Comparison of ENCODE assay signal across 22 cellular contexts in the genomic region with DNA sequence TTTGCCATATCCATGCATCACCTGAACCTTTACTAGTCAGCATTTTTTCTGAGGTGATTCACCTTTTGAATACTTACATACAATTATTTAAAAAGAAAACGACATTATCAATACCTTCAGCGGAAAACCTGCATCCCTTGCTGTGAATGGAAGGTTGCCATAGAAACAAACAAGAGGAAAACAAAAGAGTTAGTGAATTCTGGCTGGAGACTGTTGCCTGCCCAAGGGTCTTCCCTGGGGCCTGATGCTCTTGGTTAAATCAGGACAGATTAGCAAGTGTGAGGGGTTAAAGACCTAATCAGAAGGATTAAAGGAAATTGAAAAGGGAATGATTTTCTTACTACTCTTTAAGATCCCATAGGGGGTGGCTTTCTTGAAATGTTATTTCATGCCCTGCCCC.
A peak's percentile ranks its signal among the peaks of the same experiment; 100 is the strongest.
DNase-seq lines count a peak whose midpoint lies in the region; ATAC-seq, FAIRE-seq and TF ChIP-seq lines count a peak whose summit lies in the region.
"Had no signal": no experiment of that assay in that cellular context is flagged by ENCODE, and none has a peak within 500 bp of the region (broad histone marks: within the 10 kb centered on the region; RNA-seq: fewer than 3 reads in every experiment).

No MANE protein-coding gene starts in this region.

- TF ChIP-seq POLR2A in A549 (IDR thresholded peaks at IDR 0.05; ENCODE audit: low read length) (no peak), K562 (conservative IDR thresholded peaks at IDR 0.05) (no peak)

- no peak overlapping the region for H3K9ac ChIP-seq in K562 (ENCODE audit: insufficient read depth in 1 of 2, low read depth in 2 of 2, low read length in 2 of 2)

- peaks cover 17% of the 10 kb centered on the region for H3K27me3 Mint-ChIP-seq in GM23338 (ENCODE audit: insufficient read depth, low read depth, poor library complexity)

- H3K27ac ChIP-seq in A549 (no peak overlapping the region), GM23338 (ENCODE audit: low read depth) (no peak overlapping the region), K562 (ENCODE audit: extremely low read depth, low read depth, low read length) (no peak overlapping the region)
- H3K27ac ChIP-seq: SJCRH30 had no signal

- DNase-seq in A549 (ENCODE audit: low read depth in 1 of 2, low spot score in 1 of 2): no peak
- peak; percentile 82 for DNase-seq in GM23338 (ENCODE audit: low spot score)
- no peak for DNase-seq in K562 (ENCODE audit: extremely low read depth in 1 of 4, low spot score in 3 of 4)
- peak; percentile 56 for DNase-seq in iPS-NIHi11 (ENCODE audit: low spot score)
- DNase-seq in stimulated activated CD8-positive, alpha-beta memory T cell treated with anti-CD3 and anti-CD28 coated beads, Interleukin-4, amount 100 ng/mL, for 48 hours: no peak
- DNase-seq in NCI-H1694 (lab: John Stamatoyannopoulos, UW): no peak
- DNase-seq: CD4-positive, CD25-positive, alpha-beta regulatory T cell; COR-L47; DMS79; HCEC 1CT; Kasumi-1; NCI-H1417; NCI-H1930; NCI-H2171; NCI-H446 treated with DMSO at 0.1 percent for 48 hours; NCI-H69; OCI-M1; SJCRH30 had no signal

- no peaks in the 10 kb centered on the region for H3K9me1 ChIP-seq in K562 (ENCODE audit: control insufficient read depth, insufficient read depth, low read length)

- H3K27ac Mint-ChIP-seq in GM23338: no peak overlapping the region
- H3K27ac Mint-ChIP-seq: CD4-positive, CD25-positive, alpha-beta regulatory T cell had no signal

- H3K36me3 Mint-ChIP-seq in GM23338 (ENCODE audit: low read depth): no peaks in the 10 kb centered on the region
- H3K36me3 Mint-ChIP-seq: CD4-positive, CD25-positive, alpha-beta regulatory T cell had no signal

- H3K4me1 ChIP-seq in A549 (no peaks in the 10 kb centered on the region), GM23338 (ENCODE audit: insufficient read depth) (no peaks in the 10 kb centered on the region), K562 (replicated peaks in 1 of 2; ENCODE audit: control insufficient read depth in 2 of 2, insufficient read depth in 2 of 2, low read length in 2 of 2) (no peaks in the 10 kb centered on the region)
- H3K4me1 ChIP-seq: SJCRH30 had no signal

- no peaks in the 10 kb centered on the region for H3K9me3 Mint-ChIP-seq in GM23338
- H3K9me3 Mint-ChIP-seq: CD4-positive, CD25-positive, alpha-beta regulatory T cell had no signal

- in situ Hi-C loops in K562 (cut with MboI): no loop called here

- H3K4me3 ChIP-seq in A549: no peak overlapping the region
- no peak overlapping the region for H3K4me3 ChIP-seq in GM23338
- no peak overlapping the region for H3K4me3 ChIP-seq in K562
- H3K4me3 ChIP-seq: SJCRH30 had no signal

- ATAC-seq in A549 (no peak), GM23338 (peak; percentile 95), K562 (no peak), HG03025 (IDR thresholded peaks at IDR 0.05; ENCODE audit: low FRiP score, unreplicated experiment) (no peak), HG03097 (IDR thresholded peaks at IDR 0.05; ENCODE audit: low FRiP score, unreplicated experiment) (no peak)

- no peaks in the 10 kb centered on the region for H3K36me3 ChIP-seq in GM23338 (ENCODE audit: insufficient read depth)
- H3K36me3 ChIP-seq in K562 (ENCODE audit: control insufficient read depth, insufficient read depth, low read length): no peaks in the 10 kb centered on the region
- H3K36me3 ChIP-seq: SJCRH30 had no signal

- no peak for FAIRE-seq in A549 (lab: Jason Lieb, UNC)
- FAIRE-seq in K562 (lab: Jason Lieb, UNC): no peak
- FAIRE-seq: HTR-8/SVneo, RCC 7860 had no signal

- H3K27me3 ChIP-seq in GM23338 (ENCODE audit: insufficient read depth) (peaks cover 14% of the 10 kb centered on the region; the same call in 1 of the 2 replicates), K562 (ENCODE audit: control insufficient read depth in 2 of 2, insufficient read depth in 2 of 2, low read length in 2 of 2) (peaks cover 0 to 10% of the 10 kb centered on the region in 2 experiments; a peak in 2 of 5 replicates)
- H3K27me3 ChIP-seq: SJCRH30 had no signal

- H3K4me2 ChIP-seq in A549 (no peak overlapping the region), GM23338 (no peak overlapping the region), K562 (ENCODE audit: insufficient read depth, low read length) (no peak overlapping the region)

- H2AFZ ChIP-seq in GM23338 (no peak overlapping the region), K562 (ENCODE audit: low read depth, low read length) (no peak overlapping the region)

- POLR2A ChIA-PET in A549 (lab: Yijun Ruan, JAX) (no interaction called here), K562 (lab: Yijun Ruan, JAX) (no interaction called here)

- no peak overlapping the region for H3K4me3 Mint-ChIP-seq in GM23338
- H3K4me3 Mint-ChIP-seq: CD4-positive, CD25-positive, alpha-beta regulatory T cell had no signal

- H3K4me1 Mint-ChIP-seq in GM23338: peaks cover 17% of the 10 kb centered on the region
- H3K4me1 Mint-ChIP-seq: CD4-positive, CD25-positive, alpha-beta regulatory T cell had no signal

- no peaks in the 10 kb centered on the region for H3K9me2 ChIP-seq in GM23338 (ENCODE audit: insufficient read depth)

- TF ChIP-seq RAD21 in A549 (conservative IDR thresholded peaks at IDR 0.05 in 1 of 2, IDR thresholded peaks at IDR 0.05 in 1 of 2): no peak
- TF ChIP-seq RAD21 in K562 (CRISPR knock-in tag; conservative IDR thresholded peaks at IDR 0.05 in 1 of 2, IDR thresholded peaks at IDR 0.05 in 1 of 2): no peak

- CTCF ChIA-PET in A549 (lab: Yijun Ruan, JAX) (no interaction called here), K562 (lab: Yijun Ruan, JAX; ENCODE audit: low intra/inter-chr PET ratio) (no interaction called here)

- no peaks in the 10 kb centered on the region for H3F3A ChIP-seq in GM23338 (replicated peaks; ENCODE audit: low read depth)

- H4K20me1 ChIP-seq in GM23338 (replicated peaks; ENCODE audit: insufficient read depth): no peaks in the 10 kb centered on the region
- H4K20me1 ChIP-seq in K562 (replicated peaks; ENCODE audit: control insufficient read depth, insufficient read depth, low read length): no peaks in the 10 kb centered on the region

- WGBS in A549 (ENCODE audit: missing lambda C conversion rate): 21% methylated on average over 2 of the region's 2 CpGs
- WGBS in K562 (ENCODE audit: insufficient coverage, low coverage, missing lambda C conversion rate): 0% methylated on average over 2 of the region's 2 CpGs

- TF ChIP-seq EP300 in A549 (IDR thresholded peaks at IDR 0.05) (no peak), K562 (IDR thresholded peaks at IDR 0.05; ENCODE audit: low read length) (no peak)

- H3K9me3 ChIP-seq in A549 (no peaks in the 10 kb centered on the region), K562 (replicated peaks; ENCODE audit: control insufficient read depth, insufficient read depth, low read depth, low read length) (no peaks in the 10 kb centered on the region; the same call in 1 of the 2 replicates)
- H3K9me3 ChIP-seq: SJCRH30 had no signal

- no TSS peak for BruUV-seq in K562 (replicated peaks; lab: Mats Ljungman, UMichigan)

- intact Hi-C loops in K562 (cut with micrococcal nuclease): no loop called here

- TF ChIP-seq CTCF in A549 (IDR thresholded peaks at IDR 0.05): no peak
- TF ChIP-seq CTCF in GM23338 (conservative IDR thresholded peaks at IDR 0.05; ENCODE audit: low read depth in 2 of 2): no peak
- no peak for TF ChIP-seq CTCF in K562 (IDR thresholded peaks at IDR 0.05 in 2 of 3, conservative IDR thresholded peaks at IDR 0.05 in 1 of 3; ENCODE audit: insufficient read depth in 2 of 3, low read depth in 1 of 3, low read length in 3 of 3)

- H3K79me2 ChIP-seq in GM23338 (replicated peaks; ENCODE audit: insufficient read depth) (no peaks in the 10 kb centered on the region), K562 (ENCODE audit: control insufficient read depth, insufficient read depth, low read length) (no peaks in the 10 kb centered on the region)

TF ChIP-seq in A549, 52 proteins besides CTCF, POLR2A, EP300 and RAD21:
- TF ChIP-seq MAFK (IDR thresholded peaks at IDR 0.05; ENCODE audit: partially characterized antibody) (peak; percentile 36), CHD4 (IDR thresholded peaks at IDR 0.05; ENCODE audit: borderline replicate concordance) (no peak)

TF ChIP-seq in K562, 482 proteins besides CTCF, POLR2A, EP300 and RAD21:
- TF ChIP-seq SMARCE1 (IDR thresholded peaks at IDR 0.05) (no peak), RFX1 (IDR thresholded peaks at IDR 0.05) (peak; percentile 52), ZNF316 (IDR thresholded peaks at IDR 0.05) (peak; percentile 37), YY1 (IDR thresholded peaks at IDR 0.05; ENCODE audit: borderline replicate concordance in 1 of 3, control insufficient read depth in 1 of 3, extremely low read depth in 1 of 3, insufficient read depth in 3 of 3, insufficient read length in 1 of 3, insufficient replicate concordance in 2 of 3, low read depth in 1 of 3, low read length in 2 of 3) (no peak), GABPA (tag; conservative IDR thresholded peaks at IDR 0.05; ENCODE audit: low read depth) (no peak), MCM3 (IDR thresholded peaks at IDR 0.05) (no peak), HMG20B (CRISPR knock-in tag; IDR thresholded peaks at IDR 0.05) (no peak)

Comparison
In these comparisons a context has a peak if more than half of its experiments do, and no peak if none do; other contexts are left out.
1. DNase-seq: peak in GM23338 (single experiment) and iPS-NIHi11 (single experiment); none in A549 (0 of 2), K562 (0 of 4), stimulated activated CD8-positive, alpha-beta memory T cell treated with anti-CD3 and anti-CD28 coated beads, Interleukin-4, amount 100 ng/mL, for 48 hours (single experiment) and NCI-H1694 (single experiment).